Comparison of ENCODE assay signal across 22 cellular contexts in genomic region chr6:157668034-157668401, GRCh38.
DNase-seq lines count a peak whose midpoint lies in the region; ATAC-seq and TF ChIP-seq lines count a peak whose summit lies in the region.
"Had no signal": no experiment of that assay in that cellular context is flagged by ENCODE, and none has a peak within 500 bp of the region (broad histone marks: within the 10 kb centered on the region; RNA-seq: fewer than 3 reads in every experiment).

No MANE protein-coding gene starts in this region.

- H3K9me3 Mint-ChIP-seq in activated CD4-positive, alpha-beta memory T cell treated with anti-CD3 and anti-CD28 coated beads for 36 hours, result no peaks in the 10 kb centered on the region
- H3K9me3 Mint-ChIP-seq in activated CD4-positive, alpha-beta memory T cell treated with anti-CD3 and anti-CD28 coated beads, Interleukin-2, amount 10 ng/mL, durations not matched to agents 7 days and 5 days, result no peaks in the 10 kb centered on the region
- H3K9me3 Mint-ChIP-seq: activated CD4-positive, alpha-beta T cell treated with anti-CD3 and anti-CD28 coated beads, Interleukin-2, amount 10 ng/mL, durations not matched to agents 24 days and 14 days; neural crest cell had no signal

- H3K4me3 ChIP-seq in AG09309 (ENCODE audit: control insufficient read depth, low read depth, low read length) (no peak overlapping the region), PC-3 (ENCODE audit: low read length) (no peak overlapping the region)
- H3K4me3 ChIP-seq: ascending aorta; BLaER1 treated with 17β-estradiol and CSF1 and Interleukin-3, amounts not matched to agents 10 nM and 100 nM; Peyer's patch; SJSA1; upper lobe of left lung had no signal

- peaks cover 13% of the 10 kb centered on the region for H3K4me1 Mint-ChIP-seq in activated CD4-positive, alpha-beta memory T cell treated with anti-CD3 and anti-CD28 coated beads for 36 hours (ENCODE audit: low read depth)
- peaks cover 5% of the 10 kb centered on the region for H3K4me1 Mint-ChIP-seq in activated CD4-positive, alpha-beta memory T cell treated with anti-CD3 and anti-CD28 coated beads, Interleukin-2, amount 10 ng/mL, durations not matched to agents 7 days and 5 days

- H4K20me1 ChIP-seq in PC-3 (ENCODE audit: low read length), result no peaks in the 10 kb centered on the region
- H4K20me1 ChIP-seq: BLaER1 treated with 17β-estradiol and CSF1 and Interleukin-3, amounts not matched to agents 10 nM and 100 nM had no signal

- H3K4me3 Mint-ChIP-seq in activated CD4-positive, alpha-beta memory T cell treated with anti-CD3 and anti-CD28 coated beads for 36 hours, result no peak overlapping the region
- H3K4me3 Mint-ChIP-seq in activated CD4-positive, alpha-beta memory T cell treated with anti-CD3 and anti-CD28 coated beads, Interleukin-2, amount 10 ng/mL, durations not matched to agents 7 days and 5 days, result no peak overlapping the region
- H3K4me3 Mint-ChIP-seq: activated CD4-positive, alpha-beta T cell treated with anti-CD3 and anti-CD28 coated beads, Interleukin-2, amount 10 ng/mL, durations not matched to agents 24 days and 14 days; neural crest cell had no signal

- no peaks in the 10 kb centered on the region for H3K27me3 ChIP-seq in PC-3 (ENCODE audit: low read length)
- H3K27me3 ChIP-seq: ascending aorta; BLaER1 treated with 17β-estradiol and CSF1 and Interleukin-3, amounts not matched to agents 10 nM and 100 nM; Peyer's patch; SJSA1; upper lobe of left lung had no signal

- H3K79me2 ChIP-seq in PC-3 (ENCODE audit: low read length), result no peaks in the 10 kb centered on the region

- no peaks in the 10 kb centered on the region for H3K9me3 ChIP-seq in PC-3 (ENCODE audit: low read length)
- H3K9me3 ChIP-seq: ascending aorta, Peyer's patch, SJSA1, upper lobe of left lung had no signal

- H3K27ac Mint-ChIP-seq in activated CD4-positive, alpha-beta memory T cell treated with anti-CD3 and anti-CD28 coated beads for 36 hours, result no peak overlapping the region
- no peak overlapping the region for H3K27ac Mint-ChIP-seq in activated CD4-positive, alpha-beta memory T cell treated with anti-CD3 and anti-CD28 coated beads, Interleukin-2, amount 10 ng/mL, durations not matched to agents 7 days and 5 days

- peak overlapping the region; percentile 40; the same call in 1 of the 2 replicates for H3K4me2 ChIP-seq in PC-3 (ENCODE audit: low read length)

- peak; percentile 49 for DNase-seq in activated CD4-positive, alpha-beta memory T cell treated with anti-CD3 and anti-CD28 coated beads for 36 hours
- DNase-seq in activated CD4-positive, alpha-beta memory T cell treated with anti-CD3 and anti-CD28 coated beads, Interleukin-2, amount 10 ng/mL, durations not matched to agents 7 days and 5 days, result no peak
- DNase-seq in AG09309 (ENCODE audit: low read depth) (no peak), PC-3 (no peak), mesenteric fat pad (ENCODE audit: low spot score) (peak; percentile 16), cerebellar cortex (ENCODE audit: low spot score) (no peak), nucleus accumbens (lab: John Stamatoyannopoulos, UW) (no peak)
- DNase-seq: activated CD4-positive, alpha-beta T cell treated with anti-CD3 and anti-CD28 coated beads, Interleukin-2, amount 10 ng/mL, durations not matched to agents 24 days and 14 days; activated gamma-delta T cell treated with Interleukin-2 at 50 U/mL for 16 hours; central memory CD4-positive, alpha-beta T cell; NCI-H1048; NCI-H1694 treated with DMSO at 0.1 percent for 48 hours; NCI-H510A treated with DMSO at 0.1 percent for 48 hours; right cardiac atrium; substantia nigra had no signal

- H2AFZ ChIP-seq in PC-3 (ENCODE audit: low read length), result no peak overlapping the region

- no peaks in the 10 kb centered on the region for H3F3A ChIP-seq in PC-3 (ENCODE audit: low read length, unreplicated experiment)

- TSS peak; percentile 48 for BruUV-seq in PC-3 (replicated peaks; lab: Mats Ljungman, UMichigan)

- H3K27me3 Mint-ChIP-seq in activated CD4-positive, alpha-beta memory T cell treated with anti-CD3 and anti-CD28 coated beads for 36 hours, result peaks cover 7% of the 10 kb centered on the region
- H3K27me3 Mint-ChIP-seq in activated CD4-positive, alpha-beta memory T cell treated with anti-CD3 and anti-CD28 coated beads, Interleukin-2, amount 10 ng/mL, durations not matched to agents 7 days and 5 days, result peaks cover 4% of the 10 kb centered on the region

- no peaks in the 10 kb centered on the region for H3K36me3 ChIP-seq in PC-3 (ENCODE audit: low read depth, low read length)
- H3K36me3 ChIP-seq: SJSA1 had no signal

- H3K36me3 Mint-ChIP-seq in activated CD4-positive, alpha-beta memory T cell treated with anti-CD3 and anti-CD28 coated beads for 36 hours, result no peaks in the 10 kb centered on the region
- no peaks in the 10 kb centered on the region for H3K36me3 Mint-ChIP-seq in activated CD4-positive, alpha-beta memory T cell treated with anti-CD3 and anti-CD28 coated beads, Interleukin-2, amount 10 ng/mL, durations not matched to agents 7 days and 5 days (ENCODE audit: low read depth)

- H3K4me1 ChIP-seq in PC-3 (ENCODE audit: insufficient read depth, low read length), result peaks cover 17% of the 10 kb centered on the region

- intact Hi-C loops in activated CD4-positive, alpha-beta memory T cell treated with anti-CD3 and anti-CD28 coated beads for 36 hours (cut with micrococcal nuclease), result loop anchor here (5.0 kb wide), 3 partner anchors 89 to 286 kb away; partner anchors contain the start of gene ZDHHC14
- intact Hi-C loops in PC-3 (cut with micrococcal nuclease), result loop anchor here (10.0 kb wide), 1 partner anchor 97 kb away; no protein-coding TSS in a partner anchor

- 0 out of 2 replicates have a peak overlapping the region, but pooled peaks have one; percentile 2 for H3K27ac ChIP-seq in PC-3 (ENCODE audit: low read length)
- H3K27ac ChIP-seq: Peyer's patch, SJSA1 had no signal

- no peak overlapping the region for H3K9ac ChIP-seq in PC-3 (ENCODE audit: low read length)

- H3K9me2 ChIP-seq in PC-3 (replicated peaks; ENCODE audit: low read length), result no peaks in the 10 kb centered on the region

- ATAC-seq in PC-3, result no peak
- no peak for ATAC-seq in GM19023 (IDR thresholded peaks at IDR 0.05; ENCODE audit: unreplicated experiment)
- ATAC-seq: right cardiac atrium had no signal

- POLR2A ChIA-PET in activated CD4-positive, alpha-beta memory T cell treated with anti-CD3 and anti-CD28 coated beads for 36 hours (lab: Charles Lee), result interaction anchor here (0.8 kb wide), 1 partner anchor 96 kb away, joined by 3 read pairs; no protein-coding TSS in a partner anchor
- POLR2A ChIA-PET in activated CD4-positive, alpha-beta memory T cell treated with anti-CD3 and anti-CD28 coated beads, Interleukin-2, amount 10 ng/mL, durations not matched to agents 7 days and 5 days (lab: Charles Lee), result interaction anchor here (0.7 to 1.2 kb wide), 2 partner anchors 345 to 353 kb away, joined by 3 to 4 read pairs; partner anchors contain the start of gene TMEM242
- POLR2A ChIA-PET in PC-3 (lab: Charles Lee; ENCODE audit: unreplicated experiment), result interaction anchor here (0.6 kb wide), 1 partner anchor 21 kb away, joined by 4 read pairs; no protein-coding TSS in a partner anchor

- peak; percentile 0 for TF ChIP-seq CTCF in AG09309 (IDR thresholded peaks at IDR 0.05; ENCODE audit: control insufficient read depth, insufficient read depth, low read depth, low read length, missing control alignments)
- TF ChIP-seq CTCF in PC-3 (conservative IDR thresholded peaks at IDR 0.05; ENCODE audit: low read depth, low read length), result no peak

- CTCF ChIA-PET in activated CD4-positive, alpha-beta memory T cell treated with anti-CD3 and anti-CD28 coated beads for 36 hours (lab: Charles Lee), result interaction anchor here (0.6 to 7.4 kb wide), 17 partner anchors 10 to 372 kb away, joined by 3 to 66 read pairs (median 4); partner anchors contain the start of gene TMEM242
- CTCF ChIA-PET in activated CD4-positive, alpha-beta memory T cell treated with anti-CD3 and anti-CD28 coated beads, Interleukin-2, amount 10 ng/mL, durations not matched to agents 7 days and 5 days (lab: Charles Lee), result interaction anchor here (0.7 to 7.3 kb wide), 9 partner anchors 9 to 531 kb away, joined by 3 to 53 read pairs (median 5); no protein-coding TSS in a partner anchor
- CTCF ChIA-PET in PC-3 (lab: Charles Lee), result interaction anchor here (0.7 kb wide), 1 partner anchor 15 kb away, joined by 3 read pairs; no protein-coding TSS in a partner anchor

Comparison
In these comparisons a context has a peak if more than half of its experiments do, and no peak if none do; other contexts are left out.
1. DNase-seq: peak in activated CD4-positive, alpha-beta memory T cell treated with anti-CD3 and anti-CD28 coated beads for 36 hours (single experiment) and mesenteric fat pad (single experiment); none in activated CD4-positive, alpha-beta memory T cell treated with anti-CD3 and anti-CD28 coated beads, Interleukin-2, amount 10 ng/mL, durations not matched to agents 7 days and 5 days (single experiment), AG09309 (single experiment), PC-3 (single experiment), cerebellar cortex (single experiment) and nucleus accumbens (0 of 56).